ENCODE assay signal across 7 cellular contexts in the genomic region with DNA sequence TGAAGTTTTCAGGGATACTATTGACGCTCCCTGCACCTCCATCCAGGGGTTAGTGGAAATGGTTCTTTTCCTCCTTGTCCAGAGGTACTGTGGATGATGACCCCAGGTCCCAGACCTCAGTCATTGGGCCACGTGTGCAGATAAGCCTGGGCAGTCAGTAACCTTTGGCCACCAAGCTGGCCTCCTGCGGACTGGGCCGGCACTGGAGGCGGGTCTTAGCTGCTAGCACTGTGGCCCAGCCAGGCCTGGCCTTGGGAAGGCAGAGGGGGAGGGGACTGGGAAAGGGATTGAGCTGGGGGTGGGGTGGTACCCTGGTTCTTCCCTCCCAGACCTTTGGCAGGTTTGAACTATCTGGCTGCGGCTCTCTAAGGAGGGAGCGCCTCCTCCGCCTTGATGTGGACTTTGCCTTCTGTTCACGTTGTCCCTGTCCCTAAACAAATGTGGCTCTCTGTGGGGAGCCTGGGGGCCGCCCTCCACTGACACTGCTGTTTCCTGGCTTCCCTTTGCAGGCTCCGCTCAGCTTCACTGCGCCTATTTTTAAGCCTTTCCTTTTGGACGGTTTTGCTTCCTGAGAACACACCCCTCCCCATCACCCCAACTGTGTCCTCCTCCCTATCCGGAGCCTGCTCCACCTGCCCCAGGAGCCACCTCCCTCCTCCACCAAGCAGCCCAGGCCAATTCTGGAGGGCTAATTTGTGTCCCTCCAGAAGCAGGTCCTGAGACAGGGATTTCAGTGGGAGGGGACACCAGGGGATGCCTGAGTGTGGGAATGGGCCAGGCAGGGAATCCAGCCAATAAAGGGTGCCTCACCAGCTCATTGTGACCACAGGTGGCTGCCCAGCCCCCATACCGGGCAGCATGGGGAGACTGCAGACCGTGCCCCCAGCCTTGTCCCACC.
A peak's percentile ranks its signal among the peaks of the same experiment; 100 is the strongest.
DNase-seq lines count a peak whose midpoint lies in the region; ATAC-seq, FAIRE-seq and TF ChIP-seq lines count a peak whose summit lies in the region.

No MANE protein-coding gene starts in this region.

- H3K4me2 ChIP-seq in smooth muscle cell: peak overlapping the region; percentile 57

- no peaks in the 10 kb centered on the region for H3K9me3 Mint-ChIP-seq in activated naive CD8-positive, alpha-beta T cell (ENCODE audit: low read depth)

- DNase-seq in HT-29 (ENCODE audit: low spot score) (peak; percentile 76), smooth muscle cell (lab: John Stamatoyannopoulos, UW; ENCODE audit: unreplicated experiment) (no peak), GM19239 (ENCODE audit: insufficient read length, low spot score) (no peak)

- H3K9ac ChIP-seq in iPS-15b (ENCODE audit: low read depth, low read length) (peak overlapping the region; percentile 16), smooth muscle cell (ENCODE audit: low read depth) (peak overlapping the region; percentile 66)

- H3K4me1 Mint-ChIP-seq in activated naive CD8-positive, alpha-beta T cell (ENCODE audit: low read depth): peaks cover 74% of the 10 kb centered on the region

- peaks cover 17% of the 10 kb centered on the region for H3F3A ChIP-seq in smooth muscle cell (ENCODE audit: low read depth)

- H2AFZ ChIP-seq in smooth muscle cell (ENCODE audit: low read depth): no peak overlapping the region

- peaks cover 95% of the 10 kb centered on the region for H4K20me1 ChIP-seq in smooth muscle cell (ENCODE audit: low read depth)

- H3K79me2 ChIP-seq in smooth muscle cell (ENCODE audit: low read depth): peaks cover 87% of the 10 kb centered on the region

- H3K36me3 ChIP-seq in iPS-15b (ENCODE audit: control insufficient read depth, insufficient read depth, low read length) (no peaks in the 10 kb centered on the region), smooth muscle cell (ENCODE audit: low read depth) (no peaks in the 10 kb centered on the region)

- H3K36me3 Mint-ChIP-seq in activated naive CD8-positive, alpha-beta T cell: no peaks in the 10 kb centered on the region

- no peak for ATAC-seq in HG02870 (IDR thresholded peaks at IDR 0.05; ENCODE audit: unreplicated experiment)
- no peak for ATAC-seq in HG03139 (IDR thresholded peaks at IDR 0.05; ENCODE audit: unreplicated experiment)

- H3K4me1 ChIP-seq in iPS-15b (ENCODE audit: control insufficient read depth, insufficient read depth, low read length) (peaks cover 23% of the 10 kb centered on the region), smooth muscle cell (ENCODE audit: low read depth) (peaks cover 66% of the 10 kb centered on the region)

- peak overlapping the region; percentile 19 for H3K4me3 ChIP-seq in iPS-15b (ENCODE audit: low read depth, low read length)
- no peak overlapping the region for H3K4me3 ChIP-seq in smooth muscle cell

- peak overlapping the region; percentile 84 for H3K27ac Mint-ChIP-seq in activated naive CD8-positive, alpha-beta T cell

- H3K9me3 ChIP-seq in iPS-15b (ENCODE audit: control insufficient read depth, insufficient read depth, low read length) (no peaks in the 10 kb centered on the region), smooth muscle cell (replicated peaks; ENCODE audit: low read depth) (no peaks in the 10 kb centered on the region)

- H3K27me3 ChIP-seq in iPS-15b (ENCODE audit: control insufficient read depth, insufficient read depth, low read length) (no peaks in the 10 kb centered on the region), smooth muscle cell (ENCODE audit: low read depth) (no peaks in the 10 kb centered on the region)

- H3K27me3 Mint-ChIP-seq in activated naive CD8-positive, alpha-beta T cell: no peaks in the 10 kb centered on the region

- WGBS in smooth muscle cell (ENCODE audit: low lambda C conversion rate): 53% methylated on average over 15 of the region's 16 CpGs

- H3K4me3 Mint-ChIP-seq in activated naive CD8-positive, alpha-beta T cell: peak overlapping the region; percentile 59

- H3K27ac ChIP-seq in smooth muscle cell (ENCODE audit: low read depth): peak overlapping the region; percentile 92

- no peak for TF ChIP-seq CTCF in smooth muscle cell (IDR thresholded peaks at IDR 0.05; ENCODE audit: borderline replicate concordance, insufficient read depth, poor library complexity, severe bottlenecking)

- no peak for FAIRE-seq in GM19239 (lab: Jason Lieb, UNC)
